ENCODE assay signal across 1 cellular context in the genomic region with DNA sequence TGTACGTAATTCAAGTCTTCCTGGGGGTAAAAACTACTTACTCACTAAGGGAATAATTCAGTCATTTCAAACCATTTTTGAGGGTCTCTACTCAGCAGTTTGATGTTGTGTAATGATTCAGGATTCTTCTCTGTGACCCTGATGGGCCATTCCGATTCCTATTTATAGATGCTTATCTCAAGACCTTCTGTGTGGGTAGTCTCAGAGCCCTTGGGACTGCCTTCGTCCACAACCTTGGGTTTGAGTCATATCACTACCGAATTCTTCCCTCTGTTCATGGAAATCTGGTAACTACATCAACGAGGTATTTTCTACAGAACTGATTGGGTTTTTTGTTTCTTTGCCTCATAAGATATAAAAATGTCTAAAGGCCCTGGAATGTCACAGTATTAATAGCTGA.
A peak's percentile ranks its signal among the peaks of the same experiment; 100 is the strongest.
TF ChIP-seq lines count a peak whose summit lies in the region.

No MANE protein-coding gene starts in this region.

TF ChIP-seq in GM12878, 131 proteins besides CTCF, POLR2A, EP300 and RAD21:
- TF ChIP-seq JUND (IDR thresholded peaks at IDR 0.05; ENCODE audit: low read depth, low read length) (no peak), SIN3A (IDR thresholded peaks at IDR 0.05; ENCODE audit: low read depth, low read length) (no peak), SMAD5 (IDR thresholded peaks at IDR 0.05; ENCODE audit: low read depth) (no peak), BCL11A (IDR thresholded peaks at IDR 0.05; ENCODE audit: low read depth, low read length) (peak; percentile 27; the same call in 1 of the 2 replicates), SPI1 (IDR thresholded peaks at IDR 0.05; ENCODE audit: borderline replicate concordance, insufficient read depth, low read depth, low read length) (no peak), IKZF2 (IDR thresholded peaks at IDR 0.05) (peak in 1 of 2 experiments; percentile 34; a peak in 1 of 4 replicates), LARP7 (IDR thresholded peaks at IDR 0.05) (no peak), SMAD1 (IDR thresholded peaks at IDR 0.05; ENCODE audit: low read depth, partially characterized antibody) (no peak), ZNF274 (IDR thresholded peaks at IDR 0.05; ENCODE audit: insufficient read depth, insufficient read length) (no peak), MYB (IDR thresholded peaks at IDR 0.05; ENCODE audit: borderline replicate concordance, low read depth, low read length) (no peak), MTA3 (IDR thresholded peaks at IDR 0.05; ENCODE audit: borderline replicate concordance, low read length) (no peak), POU2F2 (IDR thresholded peaks at IDR 0.05; ENCODE audit: borderline replicate concordance, low read depth, low read length) (no peak), NFIC (IDR thresholded peaks at IDR 0.05; ENCODE audit: low read depth, low read length) (no peak; the same call in none of the 2 replicates), SRF (IDR thresholded peaks at IDR 0.05; ENCODE audit: low read depth in 2 of 2, low read length in 2 of 2) (no peak), MXI1 (IDR thresholded peaks at IDR 0.05; ENCODE audit: low read depth, low read length) (no peak), EED (IDR thresholded peaks at IDR 0.05; ENCODE audit: low read depth) (peak; percentile 82), CBFB (IDR thresholded peaks at IDR 0.05; ENCODE audit: low read depth) (no peak), ETV6 (conservative IDR thresholded peaks at IDR 0.05 in 1 of 2, IDR thresholded peaks at IDR 0.05 in 1 of 2; ENCODE audit: borderline replicate concordance in 1 of 2, low read depth in 1 of 2) (no peak), YBX1 (IDR thresholded peaks at IDR 0.05) (no peak), CHD2 (IDR thresholded peaks at IDR 0.05; ENCODE audit: borderline replicate concordance, low read depth, low read length) (no peak), SUZ12 (IDR thresholded peaks at IDR 0.05; ENCODE audit: unreplicated experiment) (no peak), MEF2A (IDR thresholded peaks at IDR 0.05; ENCODE audit: insufficient read depth, low read depth, low read length) (peak; percentile 55; the same call in 1 of the 2 replicates), IRF4 (IDR thresholded peaks at IDR 0.05; ENCODE audit: low read depth, low read length) (no peak), RUNX3 (IDR thresholded peaks at IDR 0.05; ENCODE audit: low read length) (peak; percentile 75), FOXM1 (IDR thresholded peaks at IDR 0.05; ENCODE audit: low read depth, low read length) (peak; percentile 30; the same call in 1 of the 2 replicates), NR2C1 (IDR thresholded peaks at IDR 0.05) (no peak), JUNB (IDR thresholded peaks at IDR 0.05) (peak; percentile 74), ZNF24 (IDR thresholded peaks at IDR 0.05) (no peak), MEF2B (IDR thresholded peaks at IDR 0.05; ENCODE audit: partially characterized antibody, poor library complexity, severe bottlenecking) (no peak)
- TF ChIP-seq, protein P1, sequence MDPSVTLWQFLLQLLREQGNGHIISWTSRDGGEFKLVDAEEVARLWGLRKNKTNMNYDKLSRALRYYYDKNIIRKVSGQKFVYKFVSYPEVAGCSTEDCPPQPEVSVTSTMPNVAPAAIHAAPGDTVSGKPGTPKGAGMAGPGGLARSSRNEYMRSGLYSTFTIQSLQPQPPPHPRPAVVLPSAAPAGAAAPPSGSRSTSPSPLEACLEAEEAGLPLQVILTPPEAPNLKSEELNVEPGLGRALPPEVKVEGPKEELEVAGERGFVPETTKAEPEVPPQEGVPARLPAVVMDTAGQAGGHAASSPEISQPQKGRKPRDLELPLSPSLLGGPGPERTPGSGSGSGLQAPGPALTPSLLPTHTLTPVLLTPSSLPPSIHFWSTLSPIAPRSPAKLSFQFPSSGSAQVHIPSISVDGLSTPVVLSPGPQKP (IDR thresholded peaks at IDR 0.05; ENCODE audit: low read depth, low read length): no peak
- TF ChIP-seq, protein P2, sequence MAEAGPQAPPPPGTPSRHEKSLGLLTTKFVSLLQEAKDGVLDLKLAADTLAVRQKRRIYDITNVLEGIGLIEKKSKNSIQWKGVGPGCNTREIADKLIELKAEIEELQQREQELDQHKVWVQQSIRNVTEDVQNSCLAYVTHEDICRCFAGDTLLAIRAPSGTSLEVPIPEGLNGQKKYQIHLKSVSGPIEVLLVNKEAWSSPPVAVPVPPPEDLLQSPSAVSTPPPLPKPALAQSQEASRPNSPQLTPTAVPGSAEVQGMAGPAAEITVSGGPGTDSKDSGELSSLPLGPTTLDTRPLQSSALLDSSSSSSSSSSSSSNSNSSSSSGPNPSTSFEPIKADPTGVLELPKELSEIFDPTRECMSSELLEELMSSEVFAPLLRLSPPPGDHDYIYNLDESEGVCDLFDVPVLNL (IDR thresholded peaks at IDR 0.05; ENCODE audit: low read depth, low read length): no peak
- TF ChIP-seq, protein P3, sequence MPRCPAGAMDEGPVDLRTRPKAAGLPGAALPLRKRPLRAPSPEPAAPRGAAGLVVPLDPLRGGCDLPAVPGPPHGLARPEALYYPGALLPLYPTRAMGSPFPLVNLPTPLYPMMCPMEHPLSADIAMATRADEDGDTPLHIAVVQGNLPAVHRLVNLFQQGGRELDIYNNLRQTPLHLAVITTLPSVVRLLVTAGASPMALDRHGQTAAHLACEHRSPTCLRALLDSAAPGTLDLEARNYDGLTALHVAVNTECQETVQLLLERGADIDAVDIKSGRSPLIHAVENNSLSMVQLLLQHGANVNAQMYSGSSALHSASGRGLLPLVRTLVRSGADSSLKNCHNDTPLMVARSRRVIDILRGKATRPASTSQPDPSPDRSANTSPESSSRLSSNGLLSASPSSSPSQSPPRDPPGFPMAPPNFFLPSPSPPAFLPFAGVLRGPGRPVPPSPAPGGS (IDR thresholded peaks at IDR 0.05; ENCODE audit: borderline replicate concordance, insufficient read depth, low read depth, low read length, poor library complexity, severe bottlenecking): no peak
- TF ChIP-seq, protein P4, sequence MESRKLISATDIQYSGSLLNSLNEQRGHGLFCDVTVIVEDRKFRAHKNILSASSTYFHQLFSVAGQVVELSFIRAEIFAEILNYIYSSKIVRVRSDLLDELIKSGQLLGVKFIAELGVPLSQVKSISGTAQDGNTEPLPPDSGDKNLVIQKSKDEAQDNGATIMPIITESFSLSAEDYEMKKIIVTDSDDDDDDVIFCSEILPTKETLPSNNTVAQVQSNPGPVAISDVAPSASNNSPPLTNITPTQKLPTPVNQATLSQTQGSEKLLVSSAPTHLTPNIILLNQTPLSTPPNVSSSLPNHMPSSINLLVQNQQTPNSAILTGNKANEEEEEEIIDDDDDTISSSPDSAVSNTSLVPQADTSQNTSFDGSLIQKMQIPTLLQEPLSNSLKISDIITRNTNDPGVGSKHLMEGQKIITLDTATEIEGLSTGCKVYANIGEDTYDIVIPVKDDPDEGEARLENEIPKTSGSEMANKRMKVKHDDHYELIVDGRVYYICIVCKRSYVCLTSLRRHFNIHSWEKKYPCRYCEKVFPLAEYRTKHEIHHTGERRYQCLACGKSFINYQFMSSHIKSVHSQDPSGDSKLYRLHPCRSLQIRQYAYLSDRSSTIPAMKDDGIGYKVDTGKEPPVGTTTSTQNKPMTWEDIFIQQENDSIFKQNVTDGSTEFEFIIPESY (IDR thresholded peaks at IDR 0.05): no peak
- TF ChIP-seq, protein P5, sequence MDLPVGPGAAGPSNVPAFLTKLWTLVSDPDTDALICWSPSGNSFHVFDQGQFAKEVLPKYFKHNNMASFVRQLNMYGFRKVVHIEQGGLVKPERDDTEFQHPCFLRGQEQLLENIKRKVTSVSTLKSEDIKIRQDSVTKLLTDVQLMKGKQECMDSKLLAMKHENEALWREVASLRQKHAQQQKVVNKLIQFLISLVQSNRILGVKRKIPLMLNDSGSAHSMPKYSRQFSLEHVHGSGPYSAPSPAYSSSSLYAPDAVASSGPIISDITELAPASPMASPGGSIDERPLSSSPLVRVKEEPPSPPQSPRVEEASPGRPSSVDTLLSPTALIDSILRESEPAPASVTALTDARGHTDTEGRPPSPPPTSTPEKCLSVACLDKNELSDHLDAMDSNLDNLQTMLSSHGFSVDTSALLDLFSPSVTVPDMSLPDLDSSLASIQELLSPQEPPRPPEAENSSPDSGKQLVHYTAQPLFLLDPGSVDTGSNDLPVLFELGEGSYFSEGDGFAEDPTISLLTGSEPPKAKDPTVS (IDR thresholded peaks at IDR 0.05; ENCODE audit: low read depth, low read length): no peak
- TF ChIP-seq, protein P6, sequence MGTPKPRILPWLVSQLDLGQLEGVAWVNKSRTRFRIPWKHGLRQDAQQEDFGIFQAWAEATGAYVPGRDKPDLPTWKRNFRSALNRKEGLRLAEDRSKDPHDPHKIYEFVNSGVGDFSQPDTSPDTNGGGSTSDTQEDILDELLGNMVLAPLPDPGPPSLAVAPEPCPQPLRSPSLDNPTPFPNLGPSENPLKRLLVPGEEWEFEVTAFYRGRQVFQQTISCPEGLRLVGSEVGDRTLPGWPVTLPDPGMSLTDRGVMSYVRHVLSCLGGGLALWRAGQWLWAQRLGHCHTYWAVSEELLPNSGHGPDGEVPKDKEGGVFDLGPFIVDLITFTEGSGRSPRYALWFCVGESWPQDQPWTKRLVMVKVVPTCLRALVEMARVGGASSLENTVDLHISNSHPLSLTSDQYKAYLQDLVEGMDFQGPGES (IDR thresholded peaks at IDR 0.05): no peak
- TF ChIP-seq, protein P7, sequence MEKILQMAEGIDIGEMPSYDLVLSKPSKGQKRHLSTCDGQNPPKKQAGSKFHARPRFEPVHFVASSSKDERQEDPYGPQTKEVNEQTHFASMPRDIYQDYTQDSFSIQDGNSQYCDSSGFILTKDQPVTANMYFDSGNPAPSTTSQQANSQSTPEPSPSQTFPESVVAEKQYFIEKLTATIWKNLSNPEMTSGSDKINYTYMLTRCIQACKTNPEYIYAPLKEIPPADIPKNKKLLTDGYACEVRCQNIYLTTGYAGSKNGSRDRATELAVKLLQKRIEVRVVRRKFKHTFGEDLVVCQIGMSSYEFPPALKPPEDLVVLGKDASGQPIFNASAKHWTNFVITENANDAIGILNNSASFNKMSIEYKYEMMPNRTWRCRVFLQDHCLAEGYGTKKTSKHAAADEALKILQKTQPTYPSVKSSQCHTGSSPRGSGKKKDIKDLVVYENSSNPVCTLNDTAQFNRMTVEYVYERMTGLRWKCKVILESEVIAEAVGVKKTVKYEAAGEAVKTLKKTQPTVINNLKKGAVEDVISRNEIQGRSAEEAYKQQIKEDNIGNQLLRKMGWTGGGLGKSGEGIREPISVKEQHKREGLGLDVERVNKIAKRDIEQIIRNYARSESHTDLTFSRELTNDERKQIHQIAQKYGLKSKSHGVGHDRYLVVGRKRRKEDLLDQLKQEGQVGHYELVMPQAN (conservative IDR thresholded peaks at IDR 0.05): no peak
- TF ChIP-seq, protein P8, sequence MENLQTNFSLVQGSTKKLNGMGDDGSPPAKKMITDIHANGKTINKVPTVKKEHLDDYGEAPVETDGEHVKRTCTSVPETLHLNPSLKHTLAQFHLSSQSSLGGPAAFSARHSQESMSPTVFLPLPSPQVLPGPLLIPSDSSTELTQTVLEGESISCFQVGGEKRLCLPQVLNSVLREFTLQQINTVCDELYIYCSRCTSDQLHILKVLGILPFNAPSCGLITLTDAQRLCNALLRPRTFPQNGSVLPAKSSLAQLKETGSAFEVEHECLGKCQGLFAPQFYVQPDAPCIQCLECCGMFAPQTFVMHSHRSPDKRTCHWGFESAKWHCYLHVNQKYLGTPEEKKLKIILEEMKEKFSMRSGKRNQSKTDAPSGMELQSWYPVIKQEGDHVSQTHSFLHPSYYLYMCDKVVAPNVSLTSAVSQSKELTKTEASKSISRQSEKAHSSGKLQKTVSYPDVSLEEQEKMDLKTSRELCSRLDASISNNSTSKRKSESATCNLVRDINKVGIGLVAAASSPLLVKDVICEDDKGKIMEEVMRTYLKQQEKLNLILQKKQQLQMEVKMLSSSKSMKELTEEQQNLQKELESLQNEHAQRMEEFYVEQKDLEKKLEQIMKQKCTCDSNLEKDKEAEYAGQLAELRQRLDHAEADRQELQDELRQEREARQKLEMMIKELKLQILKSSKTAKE (IDR thresholded peaks at IDR 0.05; ENCODE audit: low read depth, poor library complexity, severe bottlenecking): no peak
- TF ChIP-seq, protein P9, sequence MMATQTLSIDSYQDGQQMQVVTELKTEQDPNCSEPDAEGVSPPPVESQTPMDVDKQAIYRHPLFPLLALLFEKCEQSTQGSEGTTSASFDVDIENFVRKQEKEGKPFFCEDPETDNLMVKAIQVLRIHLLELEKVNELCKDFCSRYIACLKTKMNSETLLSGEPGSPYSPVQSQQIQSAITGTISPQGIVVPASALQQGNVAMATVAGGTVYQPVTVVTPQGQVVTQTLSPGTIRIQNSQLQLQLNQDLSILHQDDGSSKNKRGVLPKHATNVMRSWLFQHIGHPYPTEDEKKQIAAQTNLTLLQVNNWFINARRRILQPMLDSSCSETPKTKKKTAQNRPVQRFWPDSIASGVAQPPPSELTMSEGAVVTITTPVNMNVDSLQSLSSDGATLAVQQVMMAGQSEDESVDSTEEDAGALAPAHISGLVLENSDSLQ (IDR thresholded peaks at IDR 0.05): no peak
- TF ChIP-seq, protein P10, sequence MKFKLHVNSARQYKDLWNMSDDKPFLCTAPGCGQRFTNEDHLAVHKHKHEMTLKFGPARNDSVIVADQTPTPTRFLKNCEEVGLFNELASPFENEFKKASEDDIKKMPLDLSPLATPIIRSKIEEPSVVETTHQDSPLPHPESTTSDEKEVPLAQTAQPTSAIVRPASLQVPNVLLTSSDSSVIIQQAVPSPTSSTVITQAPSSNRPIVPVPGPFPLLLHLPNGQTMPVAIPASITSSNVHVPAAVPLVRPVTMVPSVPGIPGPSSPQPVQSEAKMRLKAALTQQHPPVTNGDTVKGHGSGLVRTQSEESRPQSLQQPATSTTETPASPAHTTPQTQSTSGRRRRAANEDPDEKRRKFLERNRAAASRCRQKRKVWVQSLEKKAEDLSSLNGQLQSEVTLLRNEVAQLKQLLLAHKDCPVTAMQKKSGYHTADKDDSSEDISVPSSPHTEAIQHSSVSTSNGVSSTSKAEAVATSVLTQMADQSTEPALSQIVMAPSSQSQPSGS (IDR thresholded peaks at IDR 0.05; ENCODE audit: low read length): peak; percentile 54
- TF ChIP-seq, protein P11, sequence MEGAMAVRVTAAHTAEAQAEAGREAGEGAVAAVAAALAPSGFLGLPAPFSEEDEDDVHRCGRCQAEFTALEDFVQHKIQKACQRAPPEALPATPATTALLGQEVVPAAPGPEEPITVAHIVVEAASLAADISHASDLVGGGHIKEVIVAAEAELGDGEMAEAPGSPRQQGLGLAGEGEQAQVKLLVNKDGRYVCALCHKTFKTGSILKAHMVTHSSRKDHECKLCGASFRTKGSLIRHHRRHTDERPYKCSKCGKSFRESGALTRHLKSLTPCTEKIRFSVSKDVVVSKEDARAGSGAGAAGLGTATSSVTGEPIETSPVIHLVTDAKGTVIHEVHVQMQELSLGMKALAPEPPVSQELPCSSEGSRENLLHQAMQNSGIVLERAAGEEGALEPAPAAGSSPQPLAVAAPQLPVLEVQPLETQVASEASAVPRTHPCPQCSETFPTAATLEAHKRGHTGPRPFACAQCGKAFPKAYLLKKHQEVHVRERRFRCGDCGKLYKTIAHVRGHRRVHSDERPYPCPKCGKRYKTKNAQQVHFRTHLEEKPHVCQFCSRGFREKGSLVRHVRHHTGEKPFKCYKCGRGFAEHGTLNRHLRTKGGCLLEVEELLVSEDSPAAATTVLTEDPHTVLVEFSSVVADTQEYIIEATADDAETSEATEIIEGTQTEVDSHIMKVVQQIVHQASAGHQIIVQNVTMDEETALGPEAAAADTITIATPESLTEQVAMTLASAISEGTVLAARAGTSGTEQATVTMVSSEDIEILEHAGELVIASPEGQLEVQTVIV (IDR thresholded peaks at IDR 0.05; ENCODE audit: borderline replicate concordance, partially characterized antibody): no peak
TF ChIP-seq in GM12878: peak in this region for 8.
